31 cellular contexts compared by ENCODE assay signal in genomic region chr19:29194658-29195057, GRCh38.
"Had no signal": no experiment of that assay in that cellular context is flagged by ENCODE, and none has a peak within 500 bp of the region (broad histone marks: within the 10 kb centered on the region; RNA-seq: fewer than 3 reads in every experiment).

No MANE protein-coding gene starts in this region.

- DNase-seq: activated CD4-positive, alpha-beta memory T cell treated with anti-CD3 and anti-CD28 coated beads, Interleukin-2, amount 10 ng/mL, durations not matched to agents 7 days and 5 days; activated CD4-positive, alpha-beta T cell treated with anti-CD3 and anti-CD28 coated beads for 1 hour; activated CD4-positive, alpha-beta T cell treated with anti-CD3 and anti-CD28 coated beads for 4 hours; activated CD4-positive, alpha-beta T cell treated with anti-CD3 and anti-CD28 coated beads, Interleukin-2, amount 10 ng/mL, durations not matched to agents 7 days and 5 days; activated CD4-positive, alpha-beta T cell treated with anti-CD3 and anti-CD28 coated beads, Interleukin-2, amount 50 U/mL, for 4 hours; activated CD8-positive, alpha-beta memory T cell treated with anti-CD3 and anti-CD28 coated beads, Interleukin-2, amount 50 U/mL, for 48 hours; activated effector memory CD4-positive, alpha-beta T cell treated with Interleukin-2 at 50 U/mL for 16 hours; activated gamma-delta T cell treated with Interleukin-2 at 50 U/mL for 16 hours; activated naive CD4-positive, alpha-beta T cell treated with anti-CD3 and anti-CD28 coated beads, Interleukin-2, amount 50 U/mL, for 16 hours; activated naive CD4-positive, alpha-beta T cell treated with Interleukin-2 at 50 U/mL for 16 hours; activated T-cell treated with anti-CD3 and anti-CD28 coated beads for 4 hours; activated T-cell treated with anti-CD3 and anti-CD28 coated beads, Interleukin-2, amount 50 U/mL, for 24 hours; activated T-cell treated with anti-CD3 and anti-CD28 coated beads, Interleukin-2, amount 50 U/mL, for 72 hours; amniotic stem cell; anterior cingulate cortex; brain microvascular endothelial cell; effector CD4-positive, alpha-beta T cell; effector memory CD8-positive, alpha-beta T cell; erythroblast; foreskin keratinocyte; gastrocnemius medialis; glutamatergic neuron; T-cell; T1000 had no signal

- H3K27ac Mint-ChIP-seq: activated CD4-positive, alpha-beta memory T cell treated with anti-CD3 and anti-CD28 coated beads, Interleukin-2, amount 10 ng/mL, durations not matched to agents 7 days and 5 days; activated CD4-positive, alpha-beta T cell treated with anti-CD3 and anti-CD28 coated beads, Interleukin-2, amount 10 ng/mL, durations not matched to agents 7 days and 5 days; activated naive CD8-positive, alpha-beta T cell; activated T-cell treated with anti-CD3 and anti-CD28 coated beads, Interleukin-2, amount 50 U/mL, for 24 hours; activated T-cell treated with anti-CD3 and anti-CD28 coated beads, Interleukin-2, amount 50 U/mL, for 72 hours; activated T-helper 17 cell treated with anti-CD3 and anti-CD28 coated beads, Interleukin-2, amount 50 U/mL, for 72 hours; dendritic cell treated with granulocyte-macrophage colony-stimulating factor and Interleukin-4, amounts not matched to agents 40 ng/mL and 50 ng/mL, for 4 days; effector memory CD8-positive, alpha-beta T cell; T-cell; T-helper 1 cell treated with Interleukin-12 subunit alpha and Interleukin-12 subunit beta and Interleukin-4 antibody, amounts not matched to agents 30 μg/mL and 1 μg/mL, for 36 hours had no signal

- H3K9me3 Mint-ChIP-seq: activated T-helper 17 cell treated with anti-CD3 and anti-CD28 coated beads, Interleukin-2, amount 50 U/mL, for 72 hours; central memory CD8-positive, alpha-beta T cell; effector memory CD8-positive, alpha-beta T cell had no signal

- H3K4me1 ChIP-seq: esophagus muscularis mucosa, foreskin keratinocyte, gastrocnemius medialis had no signal

- H3K9me3 ChIP-seq: esophagus muscularis mucosa, gastrocnemius medialis had no signal

- H3K4me3 ChIP-seq: coronary artery, esophagus muscularis mucosa, gastrocnemius medialis had no signal

- H3K27me3 Mint-ChIP-seq: activated CD4-positive, alpha-beta memory T cell treated with anti-CD3 and anti-CD28 coated beads, Interleukin-2, amount 10 ng/mL, durations not matched to agents 7 days and 5 days; activated naive CD8-positive, alpha-beta T cell; activated T-cell treated with anti-CD3 and anti-CD28 coated beads, Interleukin-2, amount 50 U/mL, for 24 hours; activated T-helper 17 cell treated with anti-CD3 and anti-CD28 coated beads, Interleukin-2, amount 50 U/mL, for 72 hours; central memory CD8-positive, alpha-beta T cell; T-cell had no signal

- H3K4me3 Mint-ChIP-seq: activated CD4-positive, alpha-beta memory T cell treated with anti-CD3 and anti-CD28 coated beads, Interleukin-2, amount 10 ng/mL, durations not matched to agents 7 days and 5 days; activated CD4-positive, alpha-beta T cell treated with anti-CD3 and anti-CD28 coated beads, Interleukin-2, amount 10 ng/mL, durations not matched to agents 7 days and 5 days; activated naive CD8-positive, alpha-beta T cell; activated T-cell treated with anti-CD3 and anti-CD28 coated beads, Interleukin-2, amount 50 U/mL, for 24 hours; activated T-cell treated with anti-CD3 and anti-CD28 coated beads, Interleukin-2, amount 50 U/mL, for 72 hours; activated T-helper 17 cell treated with anti-CD3 and anti-CD28 coated beads, Interleukin-2, amount 50 U/mL, for 72 hours; central memory CD8-positive, alpha-beta T cell; dendritic cell treated with granulocyte-macrophage colony-stimulating factor and Interleukin-4, amounts not matched to agents 40 ng/mL and 50 ng/mL, for 4 days; effector memory CD8-positive, alpha-beta T cell; T-cell; T-helper 1 cell treated with Interleukin-12 subunit alpha and Interleukin-12 subunit beta and Interleukin-4 antibody, amounts not matched to agents 30 μg/mL and 1 μg/mL, for 36 hours had no signal

- ATAC-seq: activated T-cell treated with anti-CD3 and anti-CD28 coated beads, Interleukin-2, amount 50 U/mL, for 72 hours; activated T-helper 17 cell treated with anti-CD3 and anti-CD28 coated beads, Interleukin-2, amount 50 U/mL, for 72 hours; effector memory CD8-positive, alpha-beta T cell; foreskin keratinocyte; gastrocnemius medialis; T-cell had no signal

- H3K27ac ChIP-seq: brain microvascular endothelial cell, coronary artery, esophagus muscularis mucosa, foreskin keratinocyte, gastrocnemius medialis had no signal

- H3K36me3 ChIP-seq: brain microvascular endothelial cell, esophagus muscularis mucosa, gastrocnemius medialis had no signal

- H3K27me3 ChIP-seq: brain microvascular endothelial cell, esophagus muscularis mucosa, foreskin keratinocyte, gastrocnemius medialis had no signal
